In genomic region chr16:78770353-78771091, GRCh38 we compare ENCODE assay signal across 8 cellular contexts.
DNase-seq lines count a peak whose midpoint lies in the region; ATAC-seq and TF ChIP-seq lines count a peak whose summit lies in the region.

No MANE protein-coding gene starts in this region.

- ATAC-seq in GM21825 (IDR thresholded peaks at IDR 0.05; ENCODE audit: unreplicated experiment), result peak; percentile 88

- H3K4ac ChIP-seq in mesendoderm (ENCODE audit: low read depth, low read length), result no peak overlapping the region

- H3K9ac ChIP-seq in mesendoderm (ENCODE audit: low read length), result no peak overlapping the region

- no peak overlapping the region for H3K4me2 ChIP-seq in mesendoderm (ENCODE audit: low read length)

- H3K4me1 ChIP-seq in mesendoderm (ENCODE audit: control insufficient read depth, low read depth, low read length), result no peaks in the 10 kb centered on the region

- peak overlapping the region; percentile 41 for H3K18ac ChIP-seq in mesendoderm (ENCODE audit: low read length)

- POLR2A ChIA-PET in activated CD4-positive, alpha-beta T cell treated with anti-CD3 and anti-CD28 coated beads, Interleukin-2, amount 10 ng/mL, durations not matched to agents 7 days and 5 days (lab: Charles Lee), result no interaction called here

- CTCF ChIA-PET in activated CD4-positive, alpha-beta T cell treated with anti-CD3 and anti-CD28 coated beads, Interleukin-2, amount 10 ng/mL, durations not matched to agents 7 days and 5 days (lab: Charles Lee), result interaction anchor here (0.6 to 4.8 kb wide), 13 partner anchors 10 to 1782 kb away, joined by 3 to 27 read pairs (median 3); partner anchors contain the start of gene WWOX

- H2BK120ac ChIP-seq in mesendoderm (ENCODE audit: low read depth, low read length), result no peak overlapping the region

- no CpG with 5 or more reads among the region's 23 CpGs for WGBS in mesendoderm (ENCODE audit: extremely low coverage, insufficient coverage, low lambda C conversion rate)

- no peaks in the 10 kb centered on the region for H3K36me3 ChIP-seq in mesendoderm (ENCODE audit: control insufficient read depth, insufficient read depth, low read length)

- no peak overlapping the region for H4K5ac ChIP-seq in mesendoderm (ENCODE audit: low read length)

- H3K36me3 Mint-ChIP-seq in activated CD4-positive, alpha-beta T cell treated with anti-CD3 and anti-CD28 coated beads, Interleukin-2, amount 10 ng/mL, durations not matched to agents 7 days and 5 days (ENCODE audit: low read depth), result no peaks in the 10 kb centered on the region

- peak overlapping the region; percentile 66 for H3K56ac ChIP-seq in mesendoderm (ENCODE audit: low read length)

- no peaks in the 10 kb centered on the region for H3K27me3 ChIP-seq in mesendoderm (ENCODE audit: insufficient read depth, low read length, poor library complexity)

- H3K4me3 Mint-ChIP-seq in activated CD4-positive, alpha-beta T cell treated with anti-CD3 and anti-CD28 coated beads, Interleukin-2, amount 10 ng/mL, durations not matched to agents 7 days and 5 days, result no peak overlapping the region

- H2BK5ac ChIP-seq in mesendoderm (ENCODE audit: low read length), result peak overlapping the region; percentile 23

- peaks cover 31% of the 10 kb centered on the region for H3K4me1 Mint-ChIP-seq in activated CD4-positive, alpha-beta T cell treated with anti-CD3 and anti-CD28 coated beads, Interleukin-2, amount 10 ng/mL, durations not matched to agents 7 days and 5 days

- peaks cover 10% of the 10 kb centered on the region for H3K9me3 Mint-ChIP-seq in activated CD4-positive, alpha-beta T cell treated with anti-CD3 and anti-CD28 coated beads, Interleukin-2, amount 10 ng/mL, durations not matched to agents 7 days and 5 days

- DNase-seq in DMS53 (lab: John Stamatoyannopoulos, UW) (peak; percentile 81), NCI-H1694 (lab: John Stamatoyannopoulos, UW) (peak; percentile 3), coronary artery (ENCODE audit: low spot score) (peak; percentile 77), mesendoderm (peak; percentile 89), NCI-H1105 treated with DMSO at 0.1 percent for 48 hours (lab: John Stamatoyannopoulos, UW) (no peak)
- peak; percentile 69 for DNase-seq in activated CD4-positive, alpha-beta T cell treated with anti-CD3 and anti-CD28 coated beads, Interleukin-2, amount 10 ng/mL, durations not matched to agents 7 days and 5 days
- DNase-seq in stimulated activated CD8-positive, alpha-beta memory T cell treated with anti-CD3 and anti-CD28 coated beads, Interleukin-4, amount 100 ng/mL, for 48 hours, result peak; percentile 93

- H2BK15ac ChIP-seq in mesendoderm (replicated peaks; ENCODE audit: low read depth), result no peak overlapping the region

- H3K27ac ChIP-seq in coronary artery (no peak overlapping the region), mesendoderm (ENCODE audit: low read depth, low read length) (no peak overlapping the region)

- no peak overlapping the region for H2AK5ac ChIP-seq in mesendoderm (ENCODE audit: low read length)

- no peaks in the 10 kb centered on the region for H3K27me3 Mint-ChIP-seq in activated CD4-positive, alpha-beta T cell treated with anti-CD3 and anti-CD28 coated beads, Interleukin-2, amount 10 ng/mL, durations not matched to agents 7 days and 5 days

- peak; percentile 70 for TF ChIP-seq CTCF in coronary artery (IDR thresholded peaks at IDR 0.05)

- no peak overlapping the region for H3K23ac ChIP-seq in mesendoderm (ENCODE audit: low read length)

- H3K27ac Mint-ChIP-seq in activated CD4-positive, alpha-beta T cell treated with anti-CD3 and anti-CD28 coated beads, Interleukin-2, amount 10 ng/mL, durations not matched to agents 7 days and 5 days, result peak overlapping the region; percentile 9

- H3K79me1 ChIP-seq in mesendoderm (ENCODE audit: low read length), result no peaks in the 10 kb centered on the region

- no peaks in the 10 kb centered on the region for H3K79me2 ChIP-seq in mesendoderm (ENCODE audit: control insufficient read depth, insufficient read depth, low read length)

- H3K4me3 ChIP-seq in coronary artery, result peak overlapping the region; percentile 32
- no peak overlapping the region for H3K4me3 ChIP-seq in mesendoderm (ENCODE audit: low read length)

- H4K8ac ChIP-seq in mesendoderm (ENCODE audit: low read depth, low read length), result peak overlapping the region; percentile 56
